ENCODE assay signal across 28 cellular contexts in the genomic region with DNA sequence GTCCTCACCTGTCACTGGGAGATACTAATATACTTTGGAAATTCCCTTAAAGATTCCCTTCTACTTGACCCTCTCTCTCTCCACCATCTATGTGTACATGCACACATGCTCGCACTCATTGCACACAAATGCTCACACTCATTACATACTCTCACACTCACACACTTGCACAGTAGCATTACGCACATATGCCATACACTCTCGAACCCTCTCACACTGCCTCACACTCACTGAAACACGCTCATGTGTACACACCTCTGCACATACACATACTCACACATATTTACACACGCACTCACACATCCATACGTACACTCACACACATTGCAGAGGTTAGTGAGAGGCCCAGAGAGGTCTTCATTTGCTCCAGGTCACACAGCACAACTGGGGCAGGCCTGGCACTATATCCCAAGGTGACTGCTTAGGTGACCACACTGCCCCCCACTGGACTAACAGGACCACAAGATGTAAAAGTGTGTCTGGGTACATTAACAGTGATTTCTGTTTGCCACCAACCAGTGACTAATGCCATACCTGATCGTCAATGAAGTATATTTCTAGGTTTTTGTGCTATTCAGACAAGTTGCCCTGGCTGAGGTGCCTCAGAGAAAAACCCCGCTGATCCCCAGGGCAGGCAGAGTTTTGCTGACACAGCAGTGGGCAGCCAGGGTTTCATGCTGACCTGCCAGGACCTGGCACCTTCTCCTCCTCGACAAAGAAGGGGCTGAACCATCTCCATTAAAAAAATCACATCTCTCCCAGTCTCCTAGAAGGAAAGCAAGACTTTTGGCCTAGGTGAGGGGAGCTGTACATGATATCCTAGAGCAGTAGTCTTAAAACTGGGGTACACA. TPM values are rescaled to one million over a fixed set of nuclear protein-coding genes. Genes with fewer than 3 reads are reported as not detected.
A peak's percentile ranks its signal among the peaks of the same experiment; 100 is the strongest.
DNase-seq lines count a peak whose midpoint lies in the region; ATAC-seq, FAIRE-seq and TF ChIP-seq lines count a peak whose summit lies in the region.
"Had no signal": no experiment of that assay in that cellular context is flagged by ENCODE, and none has a peak within 500 bp of the region (broad histone marks: within the 10 kb centered on the region; RNA-seq: fewer than 3 reads in every experiment).

No MANE protein-coding gene starts in this region.

- ATAC-seq in HepG2 (no peak), right lobe of liver (no peak), T-cell (replicated peaks in 1 of 4) (no peak)
- ATAC-seq: effector memory CD8-positive, alpha-beta T cell had no signal

- H3K9me3 Mint-ChIP-seq in T-cell = no peaks in the 10 kb centered on the region
- H3K9me3 Mint-ChIP-seq: effector memory CD8-positive, alpha-beta T cell had no signal

- DNase-seq in HepG2 (ENCODE audit: low spot score) (no peak), right lobe of liver (no peak), brain microvascular endothelial cell (no peak), GF-D8 (lab: John Stamatoyannopoulos, UW) (no peak), T-cell (no peak), GM19238 (ENCODE audit: insufficient read length, low spot score) (no peak)
- DNase-seq in activated effector memory CD4-positive, alpha-beta T cell treated with anti-CD3 and anti-CD28 coated beads, Interleukin-2, amount 50 U/mL, for 16 hours = no peak
- DNase-seq: ACHN; activated naive CD4-positive, alpha-beta T cell treated with Interleukin-2 at 50 U/mL for 16 hours; activated T-cell treated with anti-CD3 and anti-CD28 coated beads, Interleukin-2, amount 50 U/mL, for 1 hour; Calu3; colonic mucosa; effector memory CD8-positive, alpha-beta T cell; EL; esophagus squamous epithelium; NCI-H1417 treated with DMSO at 0.1 percent for 48 hours; NCI-H2107; NCI-H510A; spleen; stimulated activated CD4-positive, alpha-beta T cell treated with anti-CD3 and anti-CD28 coated beads, Interleukin-4, amount 100 ng/mL, for 1 hour; stimulated activated naive CD4-positive, alpha-beta T cell; T-helper 9 cell; tibial artery had no signal

- POLR2A ChIA-PET in HepG2 (lab: Yijun Ruan, JAX) = no interaction called here
- POLR2A ChIA-PET in T-cell (lab: Charles Lee) = no interaction called here

- no peak overlapping the region for H3K4me3 ChIP-seq in HepG2 (replicated peaks in 1 of 3; ENCODE audit: insufficient read depth in 1 of 3, low read depth in 2 of 3, low read length in 3 of 3)
- H3K4me3 ChIP-seq in right lobe of liver = no peak overlapping the region
- no peak overlapping the region for H3K4me3 ChIP-seq in KMS-11 (IDR thresholded peaks at IDR 0.05; ENCODE audit: insufficient read depth, low read depth, low read length)
- no peak overlapping the region for H3K4me3 ChIP-seq in brain microvascular endothelial cell (ENCODE audit: low read depth, low read length)
- H3K4me3 ChIP-seq: BLaER1 treated with 17β-estradiol and CSF1 and Interleukin-3, amounts not matched to agents 10 nM and 100 nM; breast epithelium; colonic mucosa; esophagus squamous epithelium; spleen; tibial artery had no signal

- TF ChIP-seq EP300 in HepG2 (IDR thresholded peaks at IDR 0.05; ENCODE audit: low read depth in 2 of 2, low read length in 2 of 2) (no peak), HepG2 (CRISPR knock-in tag; IDR thresholded peaks at IDR 0.05; ENCODE audit: borderline replicate concordance) (no peak)

- BruUV-seq in HepG2 (replicated peaks; lab: Mats Ljungman, UMichigan) = no TSS peak

- H3K27ac ChIP-seq in HepG2 (ENCODE audit: extremely low read length, insufficient read depth, low read length) (no peak overlapping the region), right lobe of liver (no peak overlapping the region), KMS-11 (no peak overlapping the region), brain microvascular endothelial cell (no peak overlapping the region)
- H3K27ac ChIP-seq: BLaER1 treated with 17β-estradiol and CSF1 and Interleukin-3, amounts not matched to agents 10 nM and 100 nM; breast epithelium; colonic mucosa; esophagus squamous epithelium; spleen; tibial artery had no signal

- intact Hi-C loops in HepG2 (cut with micrococcal nuclease; ENCODE audit: unreplicated experiment) = no loop called here
- intact Hi-C loops in right lobe of liver (cut with DNase I) = no loop called here

- H4K20me1 ChIP-seq in HepG2 (ENCODE audit: insufficient read depth, low read length) (no peaks in the 10 kb centered on the region), KMS-11 (ENCODE audit: insufficient read depth) (no peaks in the 10 kb centered on the region)
- H4K20me1 ChIP-seq: BLaER1 treated with 17β-estradiol and CSF1 and Interleukin-3, amounts not matched to agents 10 nM and 100 nM had no signal

- H3K4me2 ChIP-seq in HepG2 (ENCODE audit: low read depth, low read length) = no peak overlapping the region
- H3K4me2 ChIP-seq in KMS-11 = no peak overlapping the region
- H3K4me2 ChIP-seq: BLaER1 treated with 17β-estradiol and CSF1 and Interleukin-3, amounts not matched to agents 10 nM and 100 nM had no signal

- in situ Hi-C loops in HepG2 (cut with HindIII; ENCODE audit: extremely low pct_ligation_motif_present, low pct_unique_long_range_greater_than_20kb) (no loop called here), brain microvascular endothelial cell (cut with HindIII; ENCODE audit: low pct_ligation_motif_present, low sequenced_read_pairs) (no loop called here)

- no peaks in the 10 kb centered on the region for H3K4me1 Mint-ChIP-seq in T-cell

- 34% methylated on average over 9 of the region's 9 CpGs for WGBS in HepG2 (ENCODE audit: low lambda C conversion rate)
- WGBS in right lobe of liver (ENCODE audit: insufficient coverage, low coverage, low lambda C conversion rate, missing lambda C conversion rate) = 90% methylated on average over 6 of the region's 9 CpGs

- no peak overlapping the region for H2AFZ ChIP-seq in HepG2 (ENCODE audit: low read length)
- H2AFZ ChIP-seq in KMS-11 (ENCODE audit: low read depth) = no peak overlapping the region

- no peak for TF ChIP-seq RAD21 in HepG2 (CRISPR knock-in tag; IDR thresholded peaks at IDR 0.05)

- no peak for TF ChIP-seq CTCF in HepG2 (CRISPR knock-in tag; IDR thresholded peaks at IDR 0.05)
- TF ChIP-seq CTCF in right lobe of liver (IDR thresholded peaks at IDR 0.05) = no peak
- TF ChIP-seq CTCF in KMS-11 (conservative IDR thresholded peaks at IDR 0.05; ENCODE audit: low read depth, low read length) = peak; percentile 36; the same call in 1 of the 2 replicates
- TF ChIP-seq CTCF in brain microvascular endothelial cell (IDR thresholded peaks at IDR 0.05; ENCODE audit: low read depth, low read length, missing control alignments) = peak; percentile 10

- H3K36me3 ChIP-seq in HepG2 (replicated peaks in 1 of 2; ENCODE audit: control insufficient read depth in 1 of 2, insufficient read depth in 2 of 2, low read length in 2 of 2) = no peaks in the 10 kb centered on the region
- no peaks in the 10 kb centered on the region for H3K36me3 ChIP-seq in right lobe of liver
- no peaks in the 10 kb centered on the region for H3K36me3 ChIP-seq in KMS-11 (ENCODE audit: insufficient read depth)
- H3K36me3 ChIP-seq in brain microvascular endothelial cell (replicated peaks) = no peaks in the 10 kb centered on the region
- H3K36me3 ChIP-seq: BLaER1 treated with 17β-estradiol and CSF1 and Interleukin-3, amounts not matched to agents 10 nM and 100 nM; breast epithelium; colonic mucosa; esophagus squamous epithelium; spleen; tibial artery had no signal

- no peaks in the 10 kb centered on the region for H3K36me3 Mint-ChIP-seq in T-cell

- no peak for FAIRE-seq in HepG2 (lab: Jason Lieb, UNC)

- H3K27me3 ChIP-seq in HepG2 (ENCODE audit: control insufficient read depth in 1 of 2, insufficient read depth in 2 of 2, low read length in 2 of 2) (no peaks in the 10 kb centered on the region), right lobe of liver (no peaks in the 10 kb centered on the region), KMS-11 (ENCODE audit: insufficient read depth, low read depth) (no peaks in the 10 kb centered on the region), brain microvascular endothelial cell (replicated peaks) (no peaks in the 10 kb centered on the region)
- H3K27me3 ChIP-seq: BLaER1 treated with 17β-estradiol and CSF1 and Interleukin-3, amounts not matched to agents 10 nM and 100 nM; breast epithelium; colonic mucosa; esophagus squamous epithelium; tibial artery had no signal

- peaks cover 3% of the 10 kb centered on the region in 2 donors for H3K27me3 Mint-ChIP-seq in T-cell

- no peak overlapping the region for H3K9ac ChIP-seq in HepG2 (ENCODE audit: insufficient read depth, low read depth, low read length)
- H3K9ac ChIP-seq in KMS-11 = no peak overlapping the region
- H3K9ac ChIP-seq: BLaER1 treated with 17β-estradiol and CSF1 and Interleukin-3, amounts not matched to agents 10 nM and 100 nM had no signal

- no peak overlapping the region for H3K4me3 Mint-ChIP-seq in T-cell
- H3K4me3 Mint-ChIP-seq: effector memory CD8-positive, alpha-beta T cell had no signal

- H3K79me2 ChIP-seq in HepG2 (ENCODE audit: insufficient read depth, low read length) = no peaks in the 10 kb centered on the region
- H3K79me2 ChIP-seq in KMS-11 (ENCODE audit: insufficient read depth, low read depth) = no peaks in the 10 kb centered on the region

- no peak for TF ChIP-seq POLR2A in HepG2 (IDR thresholded peaks at IDR 0.05; ENCODE audit: insufficient read depth in 1 of 2, low read depth in 2 of 2, low read length in 2 of 2)
- no peak for TF ChIP-seq POLR2A in right lobe of liver (IDR thresholded peaks at IDR 0.05)

- H3K9me3 ChIP-seq in HepG2 (ENCODE audit: low read length) (no peaks in the 10 kb centered on the region), right lobe of liver (no peaks in the 10 kb centered on the region)
- H3K9me3 ChIP-seq: BLaER1 treated with 17β-estradiol and CSF1 and Interleukin-3, amounts not matched to agents 10 nM and 100 nM; breast epithelium; colonic mucosa; esophagus squamous epithelium; spleen; tibial artery had no signal

- CTCF ChIA-PET in HepG2 (lab: Yijun Ruan, JAX; ENCODE audit: low intra/inter-chr PET ratio, low total read pairs) = no interaction called here
- CTCF ChIA-PET in T-cell (lab: Charles Lee) = no interaction called here

- no peaks in the 10 kb centered on the region for H3K4me1 ChIP-seq in HepG2 (ENCODE audit: insufficient read depth, low read length)
- no peaks in the 10 kb centered on the region for H3K4me1 ChIP-seq in right lobe of liver
- H3K4me1 ChIP-seq in KMS-11 (ENCODE audit: low read depth, poor library complexity, severe bottlenecking) = no peaks in the 10 kb centered on the region
- H3K4me1 ChIP-seq: BLaER1 treated with 17β-estradiol and CSF1 and Interleukin-3, amounts not matched to agents 10 nM and 100 nM; breast epithelium; colonic mucosa; spleen; tibial artery had no signal

- H3K27ac Mint-ChIP-seq in T-cell = no peak overlapping the region
- H3K27ac Mint-ChIP-seq: effector memory CD8-positive, alpha-beta T cell had no signal

RNA-seq across cellular contexts. Expression of a gene that starts 28.5 kb away (rescaled TPM):
- total RNA-seq in HepG2 (2016; rRNA removed; fragmentation: Illumina TruSeq; extraction: Trizol) (not detected in 2 replicates), right lobe of liver (under 1 TPM in 4 of 6 experiments, not detected in 2; 0.17 to 0.80 (median 0.37) TPM), T-cell (not detected)
- total RNA-seq in HepG2 (2016; cell fraction: cytosol; rRNA removed; fragmentation: Illumina TruSeq; extraction: Trizol; ENCODE audit: low read depth) = not detected in 2 replicates
- total RNA-seq in HepG2 (2016; cell fraction: insoluble cytoplasmic fraction; rRNA removed; fragmentation: Illumina TruSeq; extraction: Trizol) = not detected in 2 replicates
- total RNA-seq in HepG2 (2016; cell fraction: membrane; rRNA removed; fragmentation: Illumina TruSeq; extraction: Trizol) = not detected in 2 replicates
- total RNA-seq in HepG2 (2016; cell fraction: nucleus; rRNA removed; fragmentation: Illumina TruSeq; extraction: Trizol) = not detected in 2 replicates
- polyA plus RNA-seq in HepG2 (2011; rRNA removed) = not detected in 2 replicates
- polyA plus RNA-seq in HepG2 (2011; cell fraction: cytosol; rRNA removed) = not detected in 2 replicates
- not detected in 2 replicates for polyA plus RNA-seq in HepG2 (2011; cell fraction: nucleus; rRNA removed)
- polyA plus RNA-seq in HepG2 (2012) = not detected in 2 replicates
- polyA plus RNA-seq in HepG2 (2016; cell fraction: cytosol; fragmentation: Illumina TruSeq; extraction: Trizol; ENCODE audit: low read depth) = not detected in 2 replicates
- polyA plus RNA-seq in HepG2 (2016; cell fraction: insoluble cytoplasmic fraction; fragmentation: Illumina TruSeq; extraction: Trizol; ENCODE audit: low read depth) = not detected in 2 replicates
- polyA plus RNA-seq in HepG2 (2016; cell fraction: membrane; fragmentation: Illumina TruSeq; extraction: Trizol; ENCODE audit: low read depth) = not detected in 2 replicates
- not detected in 2 replicates for polyA plus RNA-seq in HepG2 (2016; cell fraction: nucleus; fragmentation: Illumina TruSeq; extraction: Trizol; ENCODE audit: insufficient read depth, low read depth)
- not detected in 2 replicates for polyA minus RNA-seq in HepG2 (2011; rRNA and poly(A)+ RNA removed; ENCODE audit: low replicate concordance)
- not detected in 2 replicates for polyA minus RNA-seq in HepG2 (2011; cell fraction: cytosol; rRNA and poly(A)+ RNA removed)
- polyA minus RNA-seq in HepG2 (2011; cell fraction: nucleus; rRNA and poly(A)+ RNA removed) = not detected in 2 replicates
- total RNA-seq: Calu3, lung microvascular endothelial cell, omental fat pad had no signal

Comparison
In these comparisons a context has a peak if more than half of its experiments do, and no peak if none do; other contexts are left out.
1. CTCF ChIP-seq: peak in KMS-11 (single experiment) and brain microvascular endothelial cell (single experiment); none in HepG2 (single experiment) and right lobe of liver (0 of 4).